In the genomic region with DNA sequence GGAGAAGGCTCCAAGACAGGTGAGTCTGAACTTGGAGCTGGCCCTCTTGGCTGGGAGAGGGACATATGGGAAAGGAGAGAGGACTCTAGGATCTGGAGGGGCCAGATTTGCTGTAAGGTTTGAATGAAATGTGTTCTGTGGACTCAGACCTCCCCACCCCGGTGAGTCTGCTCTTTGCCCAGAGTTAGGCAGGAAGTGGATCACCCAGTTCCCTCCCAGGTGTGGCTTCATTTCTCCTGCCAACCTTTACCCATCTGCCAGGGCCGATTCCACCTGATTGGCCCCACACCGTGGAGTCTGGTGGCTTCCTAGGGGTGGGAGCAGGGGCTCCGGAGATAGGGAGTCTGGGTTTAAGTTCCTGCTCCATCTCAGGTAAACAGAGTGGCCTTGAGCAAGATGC, we compare ENCODE assay signal across 16 cellular contexts. TPM values are rescaled to one million over a fixed set of nuclear protein-coding genes. Genes with fewer than 3 reads are reported as not detected.
"Had no signal": no experiment of that assay in that cellular context is flagged by ENCODE, and none has a peak within 500 bp of the region (broad histone marks: within the 10 kb centered on the region; RNA-seq: fewer than 3 reads in every experiment).

No MANE protein-coding gene starts in this region.

- H3K27ac ChIP-seq: dorsolateral prefrontal cortex, prostate gland, right atrium auricular region, testis, tibial artery, upper lobe of left lung had no signal

- H3K9me3 ChIP-seq: prostate gland, right atrium auricular region, testis, tibial artery, upper lobe of left lung had no signal

- H3K4me1 ChIP-seq: prostate gland, right atrium auricular region had no signal

- ATAC-seq: left lobe of liver; naive thymus-derived CD4-positive, alpha-beta T cell; sciatic nerve; stimulated activated effector memory CD8-positive, alpha-beta T cell treated with anti-CD3 and anti-CD28 coated beads, Interleukin-12 subunit alpha, Interleukin-12 subunit beta, amount 100 ng/mL, for 72 hours; stimulated activated naive CD8-positive, alpha-beta T cell treated with anti-CD3 and anti-CD28 coated beads, Interleukin-15, Interleukin-2, amounts not matched to agents 100 U/mL and 50 U/mL, for 24 hours had no signal

- H3K4me3 ChIP-seq: dorsolateral prefrontal cortex, lung, prostate gland, right atrium auricular region, testis, tibial artery, upper lobe of left lung had no signal

- DNase-seq: dorsolateral prefrontal cortex; effector CD4-positive, alpha-beta T cell; naive thymus-derived CD4-positive, alpha-beta T cell; nucleus accumbens; stimulated activated CD4-positive, alpha-beta T cell treated with anti-CD3 and anti-CD28 coated beads, Interleukin-2, amount 100 ng/mL, for 24 hours; stimulated activated CD4-positive, alpha-beta T cell treated with anti-CD3 and anti-CD28 coated beads, Interleukin-4, amount 100 ng/mL, for 24 hours; stimulated activated naive CD8-positive, alpha-beta T cell treated with anti-CD3 and anti-CD28 coated beads, Interleukin-15, Interleukin-2, amounts not matched to agents 100 U/mL and 50 U/mL, for 24 hours; testis; tibial artery; upper lobe of left lung had no signal

- H3K27me3 ChIP-seq: dorsolateral prefrontal cortex, right atrium auricular region, testis, tibial artery, upper lobe of left lung had no signal

RNA-seq across cellular contexts. Expression of gene INSYN1, which starts 43.5 kb away (rescaled TPM):
- total RNA-seq: naive thymus-derived CD4-positive, alpha-beta T cell had no signal
